22 cellular contexts compared by ENCODE assay signal in the genomic region with DNA sequence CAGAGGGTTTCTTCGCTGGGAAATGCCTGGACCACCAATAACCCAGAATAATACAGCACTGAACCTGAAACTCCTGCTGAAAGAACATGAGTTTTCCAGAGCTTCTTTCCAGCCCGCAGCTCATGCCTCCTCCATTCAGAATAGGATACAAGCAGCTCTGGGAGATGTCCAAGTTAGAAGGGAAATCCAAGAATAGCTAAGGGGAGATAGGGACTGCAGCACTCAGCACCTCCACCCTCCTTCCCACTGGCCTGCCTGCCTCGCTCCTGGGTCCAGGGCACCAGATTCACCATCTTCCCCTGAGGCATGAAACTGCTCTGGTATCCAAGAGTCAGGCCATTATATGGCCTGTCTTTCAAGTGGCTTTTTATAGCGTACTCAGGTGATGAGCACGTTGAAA. TPM values are rescaled to one million over a fixed set of nuclear protein-coding genes. Genes with fewer than 3 reads are reported as not detected.
"Had no signal": no experiment of that assay in that cellular context is flagged by ENCODE, and none has a peak within 500 bp of the region (broad histone marks: within the 10 kb centered on the region; RNA-seq: fewer than 3 reads in every experiment).

No MANE protein-coding gene starts in this region.

- H3K9ac ChIP-seq: neural progenitor cell had no signal

- ATAC-seq: activated CD8-positive, alpha-beta T cell treated with anti-CD3 and anti-CD28 coated beads, Interleukin-2, amount 10 ng/mL, durations not matched to agents 7 days and 5 days; effector memory CD8-positive, alpha-beta T cell; pancreas; stimulated activated effector memory CD8-positive, alpha-beta T cell treated with anti-CD3 and anti-CD28 coated beads, Interleukin-12 subunit alpha, Interleukin-12 subunit beta, amount 100 ng/mL, for 72 hours had no signal

- H3K4me3 Mint-ChIP-seq: activated CD4-positive, alpha-beta T cell treated with anti-CD3 and anti-CD28 coated beads, Interleukin-2, amount 10 ng/mL, durations not matched to agents 24 days and 14 days; activated CD8-positive, alpha-beta T cell treated with anti-CD3 and anti-CD28 coated beads, Interleukin-2, amount 10 ng/mL, durations not matched to agents 7 days and 5 days; activated naive CD8-positive, alpha-beta T cell treated with anti-CD3 and anti-CD28 coated beads for 36 hours; brain; effector memory CD8-positive, alpha-beta T cell; mesothelial cell of epicardium; neural progenitor cell; stimulated activated effector memory CD8-positive, alpha-beta T cell treated with anti-CD3 and anti-CD28 coated beads, Interleukin-12 subunit alpha, Interleukin-12 subunit beta, amount 100 ng/mL, for 72 hours had no signal

- H3K27ac Mint-ChIP-seq: activated CD4-positive, alpha-beta T cell treated with anti-CD3 and anti-CD28 coated beads, Interleukin-2, amount 10 ng/mL, durations not matched to agents 24 days and 14 days; activated CD8-positive, alpha-beta T cell treated with anti-CD3 and anti-CD28 coated beads, Interleukin-2, amount 10 ng/mL, durations not matched to agents 7 days and 5 days; activated naive CD8-positive, alpha-beta T cell treated with anti-CD3 and anti-CD28 coated beads for 36 hours; brain; effector memory CD8-positive, alpha-beta T cell; mesothelial cell of epicardium; neural progenitor cell; stimulated activated effector memory CD8-positive, alpha-beta T cell treated with anti-CD3 and anti-CD28 coated beads, Interleukin-12 subunit alpha, Interleukin-12 subunit beta, amount 100 ng/mL, for 72 hours had no signal

- H3K27me3 ChIP-seq: neural progenitor cell, pancreas had no signal

- H3K36me3 Mint-ChIP-seq: activated naive CD8-positive, alpha-beta T cell treated with anti-CD3 and anti-CD28 coated beads for 36 hours; brain; mesothelial cell of epicardium; neural progenitor cell; stimulated activated effector memory CD8-positive, alpha-beta T cell treated with anti-CD3 and anti-CD28 coated beads, Interleukin-12 subunit alpha, Interleukin-12 subunit beta, amount 100 ng/mL, for 72 hours had no signal

- DNase-seq: activated CD4-positive, alpha-beta T cell treated with anti-CD3 and anti-CD28 coated beads, Interleukin-2, amount 10 ng/mL, durations not matched to agents 24 days and 14 days; activated CD4-positive, CD25-positive, alpha-beta regulatory T cell; activated CD8-positive, alpha-beta memory T cell treated with anti-CD3 and anti-CD28 coated beads, Interleukin-2, amount 50 U/mL, for 4 hours; activated CD8-positive, alpha-beta T cell treated with anti-CD3 and anti-CD28 coated beads, Interleukin-2, amount 10 ng/mL, durations not matched to agents 7 days and 5 days; activated gamma-delta T cell treated with Interleukin-2 at 50 U/mL for 16 hours; activated naive CD8-positive, alpha-beta T cell treated with anti-CD3 and anti-CD28 coated beads for 36 hours; activated T-cell treated with anti-CD3 and anti-CD28 coated beads, Interleukin-2, amount 50 U/mL, for 48 hours; amygdala; dermis blood vessel endothelial cell; effector memory CD8-positive, alpha-beta T cell; pancreas; transverse colon had no signal

- H3K9me3 ChIP-seq: pancreas, transverse colon had no signal

- H3K9me3 Mint-ChIP-seq: activated naive CD8-positive, alpha-beta T cell treated with anti-CD3 and anti-CD28 coated beads for 36 hours; effector memory CD8-positive, alpha-beta T cell; mesothelial cell of epicardium; neural progenitor cell; stimulated activated effector memory CD8-positive, alpha-beta T cell treated with anti-CD3 and anti-CD28 coated beads, Interleukin-12 subunit alpha, Interleukin-12 subunit beta, amount 100 ng/mL, for 72 hours had no signal

- H3K4me3 ChIP-seq: lung, neural progenitor cell, pancreas, transverse colon had no signal

- H3K36me3 ChIP-seq: neural progenitor cell, pancreas, transverse colon had no signal

- H3K27me3 Mint-ChIP-seq: activated naive CD8-positive, alpha-beta T cell treated with anti-CD3 and anti-CD28 coated beads for 36 hours had no signal

- H3K27ac ChIP-seq: neural progenitor cell, pancreas, transverse colon had no signal

- H3K4me1 ChIP-seq: neural progenitor cell, pancreas, transverse colon had no signal

- H3K4me1 Mint-ChIP-seq: activated CD4-positive, alpha-beta T cell treated with anti-CD3 and anti-CD28 coated beads, Interleukin-2, amount 10 ng/mL, durations not matched to agents 24 days and 14 days; activated naive CD8-positive, alpha-beta T cell treated with anti-CD3 and anti-CD28 coated beads for 36 hours; brain; stimulated activated effector memory CD8-positive, alpha-beta T cell treated with anti-CD3 and anti-CD28 coated beads, Interleukin-12 subunit alpha, Interleukin-12 subunit beta, amount 100 ng/mL, for 72 hours had no signal

RNA-seq across cellular contexts. Expression of a gene that starts 4.1 kb away (rescaled TPM):
- total RNA-seq: activated CD4-positive, alpha-beta T cell treated with anti-CD3 and anti-CD28 coated beads, Interleukin-2, amount 10 ng/mL, durations not matched to agents 24 days and 14 days; activated CD8-positive, alpha-beta T cell treated with anti-CD3 and anti-CD28 coated beads, Interleukin-2, amount 10 ng/mL, durations not matched to agents 7 days and 5 days; activated naive CD8-positive, alpha-beta T cell treated with anti-CD3 and anti-CD28 coated beads for 36 hours; cerebellum; dermis blood vessel endothelial cell; epithelial cell of proximal tubule; glomerular endothelial cell; lung; mesothelial cell of epicardium; pancreas; subcutaneous adipose tissue; transverse colon had no signal
- polyA plus RNA-seq: pancreas had no signal

RNA-seq across cellular contexts. Expression of a gene that starts 11.2 kb away (rescaled TPM):
- total RNA-seq: activated CD4-positive, alpha-beta T cell treated with anti-CD3 and anti-CD28 coated beads, Interleukin-2, amount 10 ng/mL, durations not matched to agents 24 days and 14 days; activated CD8-positive, alpha-beta T cell treated with anti-CD3 and anti-CD28 coated beads, Interleukin-2, amount 10 ng/mL, durations not matched to agents 7 days and 5 days; activated naive CD8-positive, alpha-beta T cell treated with anti-CD3 and anti-CD28 coated beads for 36 hours; cerebellum; lung; mesothelial cell of epicardium; pancreas; subcutaneous adipose tissue; transverse colon had no signal
- polyA plus RNA-seq: lung, pancreas had no signal

RNA-seq across cellular contexts. Expression of a gene that starts 23.7 kb away (rescaled TPM):
- total RNA-seq: activated CD4-positive, alpha-beta T cell treated with anti-CD3 and anti-CD28 coated beads, Interleukin-2, amount 10 ng/mL, durations not matched to agents 24 days and 14 days; activated CD8-positive, alpha-beta T cell treated with anti-CD3 and anti-CD28 coated beads, Interleukin-2, amount 10 ng/mL, durations not matched to agents 7 days and 5 days; activated naive CD8-positive, alpha-beta T cell treated with anti-CD3 and anti-CD28 coated beads for 36 hours; cerebellum; dermis blood vessel endothelial cell; glomerular endothelial cell; lung; mesothelial cell of epicardium; pancreas; subcutaneous adipose tissue; transverse colon had no signal
- polyA plus RNA-seq: lung, pancreas had no signal

RNA-seq across cellular contexts. Expression of a gene that starts 31.1 kb away (rescaled TPM):
- total RNA-seq: activated CD4-positive, alpha-beta T cell treated with anti-CD3 and anti-CD28 coated beads, Interleukin-2, amount 10 ng/mL, durations not matched to agents 24 days and 14 days; activated CD8-positive, alpha-beta T cell treated with anti-CD3 and anti-CD28 coated beads, Interleukin-2, amount 10 ng/mL, durations not matched to agents 7 days and 5 days; activated naive CD8-positive, alpha-beta T cell treated with anti-CD3 and anti-CD28 coated beads for 36 hours; cerebellum; dermis blood vessel endothelial cell; epithelial cell of proximal tubule; glomerular endothelial cell; lung; mesothelial cell of epicardium; myocyte; pancreas; subcutaneous adipose tissue; transverse colon had no signal
- polyA plus RNA-seq: lung, pancreas had no signal

RNA-seq across cellular contexts. Expression of a gene that starts 42.7 kb away (rescaled TPM):
- total RNA-seq: activated CD4-positive, alpha-beta T cell treated with anti-CD3 and anti-CD28 coated beads, Interleukin-2, amount 10 ng/mL, durations not matched to agents 24 days and 14 days; activated CD8-positive, alpha-beta T cell treated with anti-CD3 and anti-CD28 coated beads, Interleukin-2, amount 10 ng/mL, durations not matched to agents 7 days and 5 days; activated naive CD8-positive, alpha-beta T cell treated with anti-CD3 and anti-CD28 coated beads for 36 hours; cerebellum; dermis blood vessel endothelial cell; epithelial cell of proximal tubule; glomerular endothelial cell; lung; mesothelial cell of epicardium; myocyte; pancreas; subcutaneous adipose tissue; transverse colon had no signal
- polyA plus RNA-seq: lung, pancreas had no signal
